Comparison of ENCODE assay signal across 19 cellular contexts in the genomic region with DNA sequence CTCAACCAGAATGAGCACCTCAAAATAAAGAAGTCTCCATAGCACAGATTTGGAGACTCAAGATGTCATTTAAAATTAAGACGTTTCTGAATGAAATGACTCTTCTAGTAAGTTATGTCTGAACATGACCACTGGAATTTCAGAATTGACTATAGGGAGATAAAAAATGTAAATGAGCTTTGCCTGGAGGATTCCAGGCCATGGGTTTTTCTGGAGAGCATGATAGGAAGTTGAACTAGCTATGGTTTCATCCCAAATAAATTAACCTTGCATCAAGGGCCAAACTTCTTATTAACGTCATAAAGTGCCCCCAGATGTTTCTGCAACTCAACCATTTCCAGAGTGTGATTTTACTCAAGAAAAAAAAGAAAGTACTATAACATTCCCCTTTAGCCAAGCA.
"Had no signal": no experiment of that assay in that cellular context is flagged by ENCODE, and none has a peak within 500 bp of the region (broad histone marks: within the 10 kb centered on the region; RNA-seq: fewer than 3 reads in every experiment).

No MANE protein-coding gene starts in this region.

- DNase-seq: activated CD4-positive, alpha-beta T cell treated with anti-CD3 and anti-CD28 coated beads, Interleukin-2, amount 10 ng/mL, durations not matched to agents 24 days and 14 days; activated CD4-positive, CD25-positive, alpha-beta regulatory T cell; activated CD8-positive, alpha-beta memory T cell treated with anti-CD3 and anti-CD28 coated beads, Interleukin-2, amount 50 U/mL, for 4 hours; activated CD8-positive, alpha-beta T cell treated with anti-CD3 and anti-CD28 coated beads, Interleukin-2, amount 10 ng/mL, durations not matched to agents 7 days and 5 days; activated effector memory CD4-positive, alpha-beta T cell treated with anti-CD3 and anti-CD28 coated beads, Interleukin-2, amount 50 U/mL, for 16 hours; activated T-cell treated with anti-CD3 and anti-CD28 coated beads, Interleukin-2, amount 50 U/mL, for 48 hours; amniotic stem cell; dorsolateral prefrontal cortex; gastrocnemius medialis; heart right ventricle; mucosa of descending colon; naive thymus-derived CD4-positive, alpha-beta T cell; pancreas; stimulated activated CD4-positive, alpha-beta T cell treated with anti-CD3 and anti-CD28 coated beads, Interleukin-1b, Interleukin-23, amount 100 ng/mL, for 48 hours; stomach had no signal

- H3K4me1 Mint-ChIP-seq: activated CD4-positive, alpha-beta T cell treated with anti-CD3 and anti-CD28 coated beads, Interleukin-2, amount 10 ng/mL, durations not matched to agents 24 days and 14 days; naive thymus-derived CD4-positive, alpha-beta T cell had no signal

- H3K27ac Mint-ChIP-seq: activated CD4-positive, alpha-beta T cell treated with anti-CD3 and anti-CD28 coated beads, Interleukin-2, amount 10 ng/mL, durations not matched to agents 24 days and 14 days; activated CD8-positive, alpha-beta T cell treated with anti-CD3 and anti-CD28 coated beads, Interleukin-2, amount 10 ng/mL, durations not matched to agents 7 days and 5 days; activated naive CD4-positive, alpha-beta T cell treated with anti-CD3 and anti-CD28 coated beads, Interleukin-2, amount 50 U/mL, for 72 hours; naive thymus-derived CD4-positive, alpha-beta T cell had no signal

- H3K27me3 Mint-ChIP-seq: activated CD4-positive, alpha-beta T cell treated with anti-CD3 and anti-CD28 coated beads, Interleukin-2, amount 10 ng/mL, durations not matched to agents 24 days and 14 days had no signal

- H3K36me3 Mint-ChIP-seq: activated naive CD4-positive, alpha-beta T cell treated with anti-CD3 and anti-CD28 coated beads, Interleukin-2, amount 50 U/mL, for 72 hours; naive thymus-derived CD4-positive, alpha-beta T cell had no signal

- H3K4me1 ChIP-seq: gastrocnemius medialis, pancreas, stomach had no signal

- H3K36me3 ChIP-seq: gastrocnemius medialis, heart right ventricle, pancreas, stomach, thoracic aorta had no signal

- H3K27ac ChIP-seq: dorsolateral prefrontal cortex, gastrocnemius medialis, heart right ventricle, pancreas, stomach, thoracic aorta had no signal

- H3K4me3 Mint-ChIP-seq: activated CD4-positive, alpha-beta T cell treated with anti-CD3 and anti-CD28 coated beads, Interleukin-2, amount 10 ng/mL, durations not matched to agents 24 days and 14 days; activated CD8-positive, alpha-beta T cell treated with anti-CD3 and anti-CD28 coated beads, Interleukin-2, amount 10 ng/mL, durations not matched to agents 7 days and 5 days; naive thymus-derived CD4-positive, alpha-beta T cell had no signal

- ATAC-seq: activated CD8-positive, alpha-beta T cell treated with anti-CD3 and anti-CD28 coated beads, Interleukin-2, amount 10 ng/mL, durations not matched to agents 7 days and 5 days; activated naive CD4-positive, alpha-beta T cell treated with anti-CD3 and anti-CD28 coated beads, Interleukin-2, amount 50 U/mL, for 72 hours; gastrocnemius medialis; heart right ventricle; left lobe of liver; mucosa of descending colon; naive thymus-derived CD4-positive, alpha-beta T cell; pancreas; sciatic nerve had no signal

- H3K27me3 ChIP-seq: gastrocnemius medialis, heart right ventricle, pancreas, stomach had no signal

- H3K9me3 ChIP-seq: gastrocnemius medialis, heart right ventricle, mucosa of descending colon, pancreas, stomach, thoracic aorta had no signal

- H3K4me3 ChIP-seq: dorsolateral prefrontal cortex, gastrocnemius medialis, heart right ventricle, mucosa of descending colon, pancreas, stomach, thoracic aorta had no signal
